ENCODE assay signal across 10 cellular contexts in the genomic region with DNA sequence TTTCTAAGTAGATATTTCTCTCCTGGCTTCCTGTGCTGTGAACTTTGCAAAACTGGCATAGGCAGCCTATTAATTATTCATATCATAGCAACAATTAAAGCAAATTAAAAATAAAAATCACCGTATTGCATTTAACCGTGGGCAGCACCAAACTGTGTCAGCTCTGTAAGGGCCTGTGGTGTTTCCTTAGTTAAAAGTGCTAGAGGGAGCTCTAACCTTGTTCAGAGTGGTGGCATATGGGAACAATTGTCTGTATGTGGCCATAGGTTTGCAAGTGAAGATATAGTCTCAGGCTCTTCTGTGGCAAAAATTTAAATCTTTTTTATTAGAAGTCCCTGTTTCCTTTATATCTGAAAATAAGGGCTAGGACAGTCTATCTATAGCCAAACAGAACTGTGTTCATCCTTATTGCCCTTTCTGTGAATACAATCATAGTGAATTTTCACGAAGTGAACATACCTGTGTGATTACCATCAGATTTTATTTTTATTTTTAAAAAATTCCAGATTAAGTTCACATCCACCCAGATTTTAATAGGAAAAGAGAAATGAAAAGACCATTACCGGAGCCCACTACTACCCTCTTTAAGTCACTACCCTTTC.
DNase-seq lines count a peak whose midpoint lies in the region; ATAC-seq, FAIRE-seq and TF ChIP-seq lines count a peak whose summit lies in the region.
"Had no signal": no experiment of that assay in that cellular context is flagged by ENCODE, and none has a peak within 500 bp of the region (broad histone marks: within the 10 kb centered on the region; RNA-seq: fewer than 3 reads in every experiment).

No MANE protein-coding gene starts in this region.

- no peak overlapping the region for H3K4me3 ChIP-seq in LNCaP clone FGC (ENCODE audit: low read depth, low read length)
- no peak overlapping the region for H3K4me3 ChIP-seq in HepG2 (replicated peaks in 1 of 3; ENCODE audit: insufficient read depth in 1 of 3, low read depth in 2 of 3, low read length in 3 of 3)
- H3K4me3 ChIP-seq: SJSA1 had no signal

- H2AFZ ChIP-seq in HepG2 (ENCODE audit: low read length): no peak overlapping the region

- TF ChIP-seq EP300 in HepG2 (IDR thresholded peaks at IDR 0.05; ENCODE audit: low read depth in 2 of 2, low read length in 2 of 2): no peak
- no peak for TF ChIP-seq EP300 in HepG2 (CRISPR knock-in tag; IDR thresholded peaks at IDR 0.05; ENCODE audit: borderline replicate concordance)

- FAIRE-seq in TTC549 (lab: Jason Lieb, UNC) (peak; percentile 81), HepG2 (lab: Jason Lieb, UNC) (no peak)
- FAIRE-seq: colon had no signal

- H3K4me1 ChIP-seq in HepG2 (ENCODE audit: insufficient read depth, low read length): peaks cover 48% of the 10 kb centered on the region
- H3K4me1 ChIP-seq: SJSA1 had no signal

- peak overlapping the region; percentile 22 for H3K27ac ChIP-seq in HepG2 (ENCODE audit: extremely low read length, insufficient read depth, low read length)
- H3K27ac ChIP-seq: SJSA1 had no signal

- H3K9me3 ChIP-seq in HepG2 (ENCODE audit: low read length): no peaks in the 10 kb centered on the region
- H3K9me3 ChIP-seq: SJSA1 had no signal

- no peaks in the 10 kb centered on the region for H3K79me2 ChIP-seq in HepG2 (ENCODE audit: insufficient read depth, low read length)

- intact Hi-C loops in HepG2 (cut with micrococcal nuclease; ENCODE audit: unreplicated experiment): loop anchor here (2.0 kb wide), 1 partner anchor 71 kb away; no protein-coding TSS in a partner anchor

- no TSS peak for BruUV-seq in HepG2 (replicated peaks; lab: Mats Ljungman, UMichigan)

- no peaks in the 10 kb centered on the region for H3K36me3 ChIP-seq in HepG2 (replicated peaks in 1 of 2; ENCODE audit: control insufficient read depth in 1 of 2, insufficient read depth in 2 of 2, low read length in 2 of 2)
- H3K36me3 ChIP-seq: SJSA1 had no signal

- TF ChIP-seq RAD21 in HepG2 (CRISPR knock-in tag; IDR thresholded peaks at IDR 0.05): no peak

- H3K9ac ChIP-seq in HepG2 (ENCODE audit: insufficient read depth, low read depth, low read length): no peak overlapping the region

- in situ Hi-C loops in HepG2 (cut with HindIII; ENCODE audit: extremely low pct_ligation_motif_present, low pct_unique_long_range_greater_than_20kb): no loop called here

- TF ChIP-seq CTCF in LNCaP clone FGC (IDR thresholded peaks at IDR 0.05; ENCODE audit: control insufficient read depth, extremely low read depth, insufficient read depth): peak; percentile 60
- peak; percentile 70 for TF ChIP-seq CTCF in HepG2 (CRISPR knock-in tag; IDR thresholded peaks at IDR 0.05)

- CTCF ChIA-PET in HepG2 (lab: Yijun Ruan, JAX; ENCODE audit: low intra/inter-chr PET ratio, low total read pairs): interaction anchor here (0.7 kb wide), 1 partner anchor 41 kb away, joined by 3 read pairs; no protein-coding TSS in a partner anchor

- no peak overlapping the region for H3K4me2 ChIP-seq in HepG2 (ENCODE audit: low read depth, low read length)

- 59% methylated on average over 4 of the region's 4 CpGs for WGBS in HepG2 (ENCODE audit: low lambda C conversion rate)

- ATAC-seq in HepG2 (peak; percentile 89), HG02642 (IDR thresholded peaks at IDR 0.05; ENCODE audit: poor library complexity, unreplicated experiment) (no peak)

- no peaks in the 10 kb centered on the region for H4K20me1 ChIP-seq in HepG2 (ENCODE audit: insufficient read depth, low read length)

- H3K27me3 ChIP-seq in HepG2 (ENCODE audit: control insufficient read depth in 1 of 2, insufficient read depth in 2 of 2, low read length in 2 of 2): no peaks in the 10 kb centered on the region
- H3K27me3 ChIP-seq: SJSA1 had no signal

- POLR2A ChIA-PET in HepG2 (lab: Yijun Ruan, JAX): no interaction called here

- TF ChIP-seq POLR2A in HepG2 (IDR thresholded peaks at IDR 0.05; ENCODE audit: insufficient read depth in 1 of 2, low read depth in 2 of 2, low read length in 2 of 2): no peak

- peak; percentile 3 for DNase-seq in EL
- DNase-seq in LNCaP clone FGC (ENCODE audit: low read depth): no peak
- peak; percentile 36 for DNase-seq in HepG2 (ENCODE audit: low spot score)
- DNase-seq in NK-92 (lab: John Stamatoyannopoulos, UW; ENCODE audit: unreplicated experiment): no peak
- DNase-seq in activated CD4-positive, CD25-positive, alpha-beta regulatory T cell treated with anti-CD3 and anti-CD28 coated beads, Interleukin-2, amount 50 U/mL, for 72 hours: no peak
- no peak for DNase-seq in stimulated activated CD4-positive, alpha-beta T cell treated with anti-CD3 and anti-CD28 coated beads, Interleukin-12 subunit alpha, Interleukin-12 subunit beta, amount 100 ng/mL, for 4 hours

TF ChIP-seq in HepG2, 621 proteins besides CTCF, POLR2A, EP300 and RAD21 (continues in another document):
- TF ChIP-seq BHLHE40 (IDR thresholded peaks at IDR 0.05; ENCODE audit: low read length) (no peak), YY1 (IDR thresholded peaks at IDR 0.05; ENCODE audit: insufficient read depth, insufficient replicate concordance, low read depth, low read length) (no peak), ZNF10 (CRISPR knock-in tag; IDR thresholded peaks at IDR 0.05; ENCODE audit: borderline replicate concordance, low read depth) (no peak), SMC3 (IDR thresholded peaks at IDR 0.05; ENCODE audit: low read length) (peak; percentile 16; the same call in 1 of the 2 replicates), DNMT1 (CRISPR knock-in tag; IDR thresholded peaks at IDR 0.05) (no peak), FOXK2 (IDR thresholded peaks at IDR 0.05) (no peak)
- TF ChIP-seq, protein P1, sequence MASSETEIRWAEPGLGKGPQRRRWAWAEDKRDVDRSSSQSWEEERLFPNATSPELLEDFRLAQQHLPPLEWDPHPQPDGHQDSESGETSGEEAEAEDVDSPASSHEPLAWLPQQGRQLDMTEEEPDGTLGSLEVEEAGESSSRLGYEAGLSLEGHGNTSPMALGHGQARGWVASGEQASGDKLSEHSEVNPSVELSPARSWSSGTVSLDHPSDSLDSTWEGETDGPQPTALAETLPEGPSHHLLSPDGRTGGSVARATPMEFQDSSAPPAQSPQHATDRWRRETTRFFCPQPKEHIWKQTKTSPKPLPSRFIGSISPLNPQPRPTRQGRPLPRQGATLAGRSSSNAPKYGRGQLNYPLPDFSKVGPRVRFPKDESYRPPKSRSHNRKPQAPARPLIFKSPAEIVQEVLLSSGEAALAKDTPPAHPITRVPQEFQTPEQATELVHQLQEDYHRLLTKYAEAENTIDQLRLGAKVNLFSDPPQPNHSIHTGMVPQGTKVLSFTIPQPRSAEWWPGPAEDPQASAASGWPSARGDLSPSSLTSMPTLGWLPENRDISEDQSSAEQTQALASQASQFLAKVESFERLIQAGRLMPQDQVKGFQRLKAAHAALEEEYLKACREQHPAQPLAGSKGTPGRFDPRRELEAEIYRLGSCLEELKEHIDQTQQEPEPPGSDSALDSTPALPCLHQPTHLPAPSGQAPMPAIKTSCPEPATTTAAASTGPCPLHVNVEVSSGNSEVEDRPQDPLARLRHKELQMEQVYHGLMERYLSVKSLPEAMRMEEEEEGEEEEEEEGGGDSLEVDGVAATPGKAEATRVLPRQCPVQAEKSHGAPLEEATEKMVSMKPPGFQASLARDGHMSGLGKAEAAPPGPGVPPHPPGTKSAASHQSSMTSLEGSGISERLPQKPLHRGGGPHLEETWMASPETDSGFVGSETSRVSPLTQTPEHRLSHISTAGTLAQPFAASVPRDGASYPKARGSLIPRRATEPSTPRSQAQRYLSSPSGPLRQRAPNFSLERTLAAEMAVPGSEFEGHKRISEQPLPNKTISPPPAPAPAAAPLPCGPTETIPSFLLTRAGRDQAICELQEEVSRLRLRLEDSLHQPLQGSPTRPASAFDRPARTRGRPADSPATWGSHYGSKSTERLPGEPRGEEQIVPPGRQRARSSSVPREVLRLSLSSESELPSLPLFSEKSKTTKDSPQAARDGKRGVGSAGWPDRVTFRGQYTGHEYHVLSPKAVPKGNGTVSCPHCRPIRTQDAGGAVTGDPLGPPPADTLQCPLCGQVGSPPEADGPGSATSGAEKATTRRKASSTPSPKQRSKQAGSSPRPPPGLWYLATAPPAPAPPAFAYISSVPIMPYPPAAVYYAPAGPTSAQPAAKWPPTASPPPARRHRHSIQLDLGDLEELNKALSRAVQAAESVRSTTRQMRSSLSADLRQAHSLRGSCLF (CRISPR knock-in tag; IDR thresholded peaks at IDR 0.05; ENCODE audit: borderline replicate concordance): no peak
- TF ChIP-seq, protein P2, sequence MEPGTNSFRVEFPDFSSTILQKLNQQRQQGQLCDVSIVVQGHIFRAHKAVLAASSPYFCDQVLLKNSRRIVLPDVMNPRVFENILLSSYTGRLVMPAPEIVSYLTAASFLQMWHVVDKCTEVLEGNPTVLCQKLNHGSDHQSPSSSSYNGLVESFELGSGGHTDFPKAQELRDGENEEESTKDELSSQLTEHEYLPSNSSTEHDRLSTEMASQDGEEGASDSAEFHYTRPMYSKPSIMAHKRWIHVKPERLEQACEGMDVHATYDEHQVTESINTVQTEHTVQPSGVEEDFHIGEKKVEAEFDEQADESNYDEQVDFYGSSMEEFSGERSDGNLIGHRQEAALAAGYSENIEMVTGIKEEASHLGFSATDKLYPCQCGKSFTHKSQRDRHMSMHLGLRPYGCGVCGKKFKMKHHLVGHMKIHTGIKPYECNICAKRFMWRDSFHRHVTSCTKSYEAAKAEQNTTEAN (CRISPR knock-in tag; conservative IDR thresholded peaks at IDR 0.05): no peak

Comparison
In these comparisons a context has a peak if more than half of its experiments do, and no peak if none do; other contexts are left out.
1. DNase-seq: peak in EL (single experiment) and HepG2 (single experiment); none in LNCaP clone FGC (single experiment), NK-92 (single experiment), activated CD4-positive, CD25-positive, alpha-beta regulatory T cell treated with anti-CD3 and anti-CD28 coated beads, Interleukin-2, amount 50 U/mL, for 72 hours (single experiment) and stimulated activated CD4-positive, alpha-beta T cell treated with anti-CD3 and anti-CD28 coated beads, Interleukin-12 subunit alpha, Interleukin-12 subunit beta, amount 100 ng/mL, for 4 hours (single experiment).